ENCODE assay signal across 23 cellular contexts in the genomic region with DNA sequence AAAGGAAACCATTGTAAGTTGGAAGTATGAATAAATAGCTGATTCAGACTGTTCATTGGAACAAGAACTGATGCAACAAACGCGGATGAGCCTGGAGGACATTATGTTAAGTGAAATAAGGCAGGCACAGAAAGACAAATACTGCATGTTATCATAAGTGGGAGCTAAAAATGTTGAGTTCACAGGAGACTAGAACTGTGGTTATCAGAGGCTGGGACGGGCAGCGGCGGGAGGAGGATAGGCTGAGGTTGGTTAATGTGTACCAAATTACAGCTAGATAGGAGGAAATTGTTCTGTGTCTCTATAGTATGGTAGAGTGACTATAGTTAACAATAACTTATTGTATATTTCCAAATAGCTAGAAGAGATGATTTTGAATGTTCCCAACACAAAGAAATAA. TPM values are rescaled to one million over a fixed set of nuclear protein-coding genes. Genes with fewer than 3 reads are reported as not detected.
DNase-seq lines count a peak whose midpoint lies in the region; ATAC-seq and TF ChIP-seq lines count a peak whose summit lies in the region.
"Had no signal": no experiment of that assay in that cellular context is flagged by ENCODE, and none has a peak within 500 bp of the region (broad histone marks: within the 10 kb centered on the region; RNA-seq: fewer than 3 reads in every experiment).

No MANE protein-coding gene starts in this region.

- H3K4me3 ChIP-seq in left ventricle myocardium inferior, result no peak overlapping the region
- no peak overlapping the region for H3K4me3 ChIP-seq in mucosa of descending colon
- H3K4me3 ChIP-seq: BLaER1, GM12878 had no signal

- TF ChIP-seq CTCF in left ventricle myocardium inferior (IDR thresholded peaks at IDR 0.05; ENCODE audit: borderline replicate concordance) (no peak), mucosa of descending colon (IDR thresholded peaks at IDR 0.05) (no peak)

- H3K9me3 ChIP-seq in left ventricle myocardium inferior (replicated peaks) (no peaks in the 10 kb centered on the region), mucosa of descending colon (no peaks in the 10 kb centered on the region)
- H3K9me3 ChIP-seq: BE2C, BLaER1 had no signal

- no peaks in the 10 kb centered on the region for H3K27me3 ChIP-seq in left ventricle myocardium inferior (ENCODE audit: low read depth)
- H3K27me3 ChIP-seq: BE2C, BLaER1 had no signal

- no peak for DNase-seq in left ventricle myocardium superior
- DNase-seq in left ventricle myocardium inferior, result no peak
- no peak for DNase-seq in left colon
- DNase-seq in mucosa of descending colon, result no peak
- DNase-seq in midbrain (lab: John Stamatoyannopoulos, UW), result no peak
- no peak for DNase-seq in SW 1271 (lab: John Stamatoyannopoulos, UW)
- DNase-seq: 8988T; ACHN; BE2C; C1 segment of cervical spinal cord; CD4-positive, alpha-beta memory T cell; CD4-positive, CD25-positive, alpha-beta regulatory T cell; CD8-positive, alpha-beta memory T cell; COR-L47; DMS 273 treated with DMSO at 0.1 percent for 48 hours; DMS153; DMS53; DMS79; DND-41; EL; GDM1 had no signal

- H3K36me3 ChIP-seq in left ventricle myocardium inferior (peaks cover 100% of the 10 kb centered on the region), mucosa of descending colon (ENCODE audit: low read depth) (no peaks in the 10 kb centered on the region)
- H3K36me3 ChIP-seq: BE2C, BLaER1 had no signal

- H3K4me1 ChIP-seq in left ventricle myocardium inferior (no peaks in the 10 kb centered on the region), mucosa of descending colon (ENCODE audit: low read depth) (no peaks in the 10 kb centered on the region)
- H3K4me1 ChIP-seq: BE2C, BLaER1 had no signal

- intact Hi-C loops in left ventricle myocardium superior (cut with micrococcal nuclease), result no loop called here
- intact Hi-C loops in left ventricle myocardium inferior (cut with micrococcal nuclease), result no loop called here
- intact Hi-C loops in left colon (cut with DNase I, micrococcal nuclease), result no loop called here
- intact Hi-C loops in mucosa of descending colon (cut with DNase I, micrococcal nuclease), result no loop called here

- no peak overlapping the region for H3K27ac ChIP-seq in left ventricle myocardium inferior (replicated peaks)
- H3K27ac ChIP-seq: BLaER1 had no signal

- peak; percentile 39 for ATAC-seq in left ventricle myocardium superior
- peak; percentile 76 for ATAC-seq in left colon
- peak; percentile 62 for ATAC-seq in mucosa of descending colon
- ATAC-seq: GM12878 had no signal

RNA-seq across cellular contexts. Expression of gene FAM229B, which starts 40.8 kb away (rescaled TPM):
- total RNA-seq in left ventricle myocardium superior (69.3 TPM), left ventricle myocardium inferior (69.5 TPM), left colon (1 to 10 TPM in 1 of 2 donors, under 1 TPM in 1; 0.49 to 3.3 TPM), mucosa of descending colon (10 to 100 TPM in 1 of 3 donors, 1 to 10 TPM in 1, under 1 TPM in 1; 0.93 to 13.6 (median 2.9) TPM)

RNA-seq across cellular contexts. Expression of gene TUBE1, which starts 40.9 kb away (rescaled TPM):
- total RNA-seq in left ventricle myocardium superior (31.8 TPM), left ventricle myocardium inferior (28.5 TPM), left colon (1 to 10 TPM; 8.7 to 9.1 TPM), mucosa of descending colon (10 to 100 TPM in 2 of 3 donors, 1 to 10 TPM in 1; 8.8 to 22.8 (median 13.2) TPM)
